Comparison of ENCODE assay signal across 8 cellular contexts in genomic region chr3:48663489-48664312, GRCh38. TPM values are rescaled to one million over a fixed set of nuclear protein-coding genes. Genes with fewer than 3 reads are reported as not detected.
DNase-seq lines count a peak whose midpoint lies in the region; ATAC-seq and TF ChIP-seq lines count a peak whose summit lies in the region.

No MANE protein-coding gene starts in this region.

- intact Hi-C loops in CD14-positive monocyte (cut with micrococcal nuclease) = no loop called here

- TF ChIP-seq CTCF in CD14-positive monocyte (IDR thresholded peaks at IDR 0.05) = peak; percentile 88

- peaks cover 35 to 48% (median 44%) of the 10 kb centered on the region in 3 donors for H3K27me3 Mint-ChIP-seq in CD14-positive monocyte (ENCODE audit: low read depth in 3 of 3)

- DNase-seq in CD14-positive monocyte (ENCODE audit: low spot score) = peak; percentile 94
- DNase-seq in NCI-H82 treated with DMSO at 0.1 percent for 48 hours (lab: John Stamatoyannopoulos, UW; ENCODE audit: unreplicated experiment) = peak; percentile 89
- DNase-seq in activated CD8-positive, alpha-beta memory T cell treated with anti-CD3 and anti-CD28 coated beads for 24 hours = peak; percentile 91
- peak; percentile 75 to 85 (median 78) for DNase-seq in effector memory CD4-positive, alpha-beta T cell
- peak; percentile 97 for DNase-seq in lung microvascular endothelial cell (ENCODE audit: low read depth in 2 of 2)
- peak; percentile 64 to 71 (median 64) for DNase-seq in stimulated activated CD4-positive, alpha-beta T cell treated with anti-CD3 and anti-CD28 coated beads, TNF-alpha, amount 100 ng/mL, for 4 hours (ENCODE audit: low read depth in 3 of 3)

- peak overlapping the region; percentile 87 to 96 for H3K4me3 Mint-ChIP-seq in CD14-positive monocyte

- H3K27ac ChIP-seq in effector memory CD4-positive, alpha-beta T cell (ENCODE audit: insufficient read depth, low read length, poor library complexity, severe bottlenecking) = peak overlapping the region; percentile 62

- peaks cover 8 to 25% (median 17%) of the 10 kb centered on the region in 7 donors for H3K9me3 Mint-ChIP-seq in CD14-positive monocyte

- peak overlapping the region; percentile 58 for H3K4me3 ChIP-seq in effector memory CD4-positive, alpha-beta T cell (ENCODE audit: insufficient read depth, low read depth, low read length, poor library complexity, severe bottlenecking)

- ATAC-seq in GM19351 (IDR thresholded peaks at IDR 0.05; ENCODE audit: unreplicated experiment) = peak; percentile 91
- peak; percentile 79 for ATAC-seq in HG03520 (IDR thresholded peaks at IDR 0.05; ENCODE audit: unreplicated experiment)

- H3K27ac Mint-ChIP-seq in CD14-positive monocyte = peak overlapping the region; percentile 78 to 93 (median 86)

- peaks cover 17% of the 10 kb centered on the region for H3K4me1 Mint-ChIP-seq in CD14-positive monocyte

- peaks cover 5 to 6% of the 10 kb centered on the region in 2 donors for H3K36me3 Mint-ChIP-seq in CD14-positive monocyte

- no peaks in the 10 kb centered on the region for H3K36me3 ChIP-seq in effector memory CD4-positive, alpha-beta T cell (ENCODE audit: control insufficient read depth, insufficient read depth, low read length)

- peaks cover 15% of the 10 kb centered on the region for H3K27me3 ChIP-seq in effector memory CD4-positive, alpha-beta T cell (replicated peaks; ENCODE audit: control insufficient read depth, insufficient read depth, low read length, poor library complexity, severe bottlenecking)

- H3K9me3 ChIP-seq in effector memory CD4-positive, alpha-beta T cell (ENCODE audit: control insufficient read depth, low read length) = no peaks in the 10 kb centered on the region

- peaks cover 25% of the 10 kb centered on the region for H3K4me1 ChIP-seq in effector memory CD4-positive, alpha-beta T cell (ENCODE audit: control insufficient read depth, insufficient read depth, low read length, poor library complexity, severe bottlenecking)

RNA-seq across cellular contexts. Expression of gene CELSR3, which starts 1.0 kb away (rescaled TPM):
- not detected for polyA plus RNA-seq in CD14-positive monocyte
- 0.20 and 0.22 TPM in 2 replicates for total RNA-seq in lung microvascular endothelial cell

RNA-seq across cellular contexts. Expression of gene NCKIPSD, which starts 22.0 kb away (rescaled TPM):
- 1 to 10 TPM; 4.2 to 4.3 TPM for polyA plus RNA-seq in CD14-positive monocyte
- total RNA-seq in lung microvascular endothelial cell = 4.2 and 5.2 TPM in 2 replicates

RNA-seq across cellular contexts. Expression of gene SLC26A6, which starts 28.4 kb away (rescaled TPM):
- polyA plus RNA-seq in CD14-positive monocyte = 10 to 100 TPM; 16.3 to 20.4 TPM
- 8.3 and 9.7 TPM in 2 replicates for total RNA-seq in lung microvascular endothelial cell

RNA-seq across cellular contexts. Expression of gene TMEM89, which starts 42.1 kb away (rescaled TPM):
- polyA plus RNA-seq in CD14-positive monocyte = not detected
- not detected in 2 replicates for total RNA-seq in lung microvascular endothelial cell

RNA-seq across cellular contexts. Expression of gene IP6K2, which starts 53.3 kb away (rescaled TPM):
- polyA plus RNA-seq in CD14-positive monocyte = 10 to 100 TPM; 16.5 to 18.7 TPM
- total RNA-seq in lung microvascular endothelial cell = 29.0 and 39.3 TPM in 2 replicates

Comparison
In these comparisons a context has a peak if more than half of its experiments do, and no peak if none do; other contexts are left out.
1. Peak in every context shown above with its lines: DNase-seq, ATAC-seq, H3K4me3 ChIP-seq and H3K27ac ChIP-seq.